Comparison of ENCODE assay signal across 20 cellular contexts in genomic region chr5:173736374-173736773, GRCh38.
DNase-seq lines count a peak whose midpoint lies in the region; ATAC-seq and TF ChIP-seq lines count a peak whose summit lies in the region.
"Had no signal": no experiment of that assay in that cellular context is flagged by ENCODE, and none has a peak within 500 bp of the region (broad histone marks: within the 10 kb centered on the region; RNA-seq: fewer than 3 reads in every experiment).

No MANE protein-coding gene starts in this region.

- H3K4me3 ChIP-seq in SK-N-SH (ENCODE audit: low read depth in 2 of 2, low read length in 1 of 2) (no peak overlapping the region), right lobe of liver (no peak overlapping the region)
- H3K4me3 ChIP-seq: heart right ventricle, skin epidermis, thoracic aorta had no signal

- H2AFZ ChIP-seq in SK-N-SH (ENCODE audit: low read depth), result no peak overlapping the region

- H3K27ac Mint-ChIP-seq in WTC11, result peak overlapping the region; percentile 28; the same call in 1 of the 2 replicates
- H3K27ac Mint-ChIP-seq: activated CD4-positive, alpha-beta T cell treated with anti-CD3 and anti-CD28 coated beads for 36 hours had no signal

- DNase-seq in SK-N-SH (no peak), WTC11 (ENCODE audit: low spot score) (no peak), right lobe of liver (no peak), SKM-1 treated with dmso at 0.1 percent for 144 hours (lab: John Stamatoyannopoulos, UW; ENCODE audit: unreplicated experiment) (no peak), NCI-H748 treated with DMSO at 0.1 percent for 48 hours (lab: John Stamatoyannopoulos, UW) (no peak)
- DNase-seq: activated CD4-positive, alpha-beta T cell treated with anti-CD3 and anti-CD28 coated beads for 36 hours; activated naive CD4-positive, alpha-beta T cell treated with anti-CD3 and anti-CD28 coated beads, Interleukin-2, amount 50 U/mL, for 16 hours; activated T-cell treated with anti-CD3 and anti-CD28 coated beads, Interleukin-2, amount 50 U/mL, for 4 hours; aorta; central memory CD4-positive, alpha-beta T cell; heart right ventricle; NCI-H1436; NCI-H524 treated with DMSO at 0.1 percent for 48 hours; stimulated activated naive CD4-positive, alpha-beta T cell treated with Interleukin-2 at 50 U/mL for 16 hours had no signal

- no peak overlapping the region for H3K4me3 Mint-ChIP-seq in WTC11
- H3K4me3 Mint-ChIP-seq: activated CD4-positive, alpha-beta T cell treated with anti-CD3 and anti-CD28 coated beads for 36 hours; activated T-cell treated with anti-CD3 and anti-CD28 coated beads, Interleukin-2, amount 50 U/mL, for 4 hours had no signal

- H3K4me1 ChIP-seq in SK-N-SH (ENCODE audit: control insufficient read depth in 1 of 2, insufficient read depth in 2 of 2, low read depth in 1 of 2, low read length in 1 of 2) (peaks cover 0 to 19% of the 10 kb centered on the region in 2 experiments; a peak in 1 of 4 replicates), right lobe of liver (no peaks in the 10 kb centered on the region)
- H3K4me1 ChIP-seq: heart right ventricle had no signal

- TF ChIP-seq EP300 in SK-N-SH (IDR thresholded peaks at IDR 0.05; ENCODE audit: borderline replicate concordance in 1 of 2, low read depth in 1 of 2, low read length in 1 of 2), result no peak

- TF ChIP-seq RAD21 in SK-N-SH (IDR thresholded peaks at IDR 0.05; ENCODE audit: low read length), result no peak

- 59% methylated on average over 4 of the region's 4 CpGs for WGBS in SK-N-SH (ENCODE audit: low lambda C conversion rate)
- WGBS in right lobe of liver (ENCODE audit: insufficient coverage, low coverage, low lambda C conversion rate, missing lambda C conversion rate), result 24% methylated on average over 4 of the region's 4 CpGs

- no peaks in the 10 kb centered on the region for H3K79me2 ChIP-seq in SK-N-SH (ENCODE audit: insufficient read depth)

- H3K27me3 ChIP-seq in SK-N-SH (ENCODE audit: insufficient read depth) (no peaks in the 10 kb centered on the region), right lobe of liver (no peaks in the 10 kb centered on the region)
- H3K27me3 ChIP-seq: heart right ventricle had no signal

- no peak for TF ChIP-seq POLR2A in right lobe of liver (IDR thresholded peaks at IDR 0.05)

- H3F3A ChIP-seq in SK-N-SH (replicated peaks; ENCODE audit: insufficient read depth), result no peaks in the 10 kb centered on the region

- no peak overlapping the region for H3K9ac ChIP-seq in SK-N-SH

- H3K36me3 Mint-ChIP-seq in WTC11, result 0 out of 2 replicates have a peak, but pooled peaks cover 4% of the 10 kb centered on the region

- H3K36me3 ChIP-seq in SK-N-SH (replicated peaks in 1 of 2; ENCODE audit: control insufficient read depth in 1 of 2, insufficient read depth in 2 of 2, low read length in 1 of 2) (no peaks in the 10 kb centered on the region), right lobe of liver (no peaks in the 10 kb centered on the region)
- H3K36me3 ChIP-seq: heart right ventricle, thoracic aorta had no signal

- no peaks in the 10 kb centered on the region for H3K9me3 Mint-ChIP-seq in WTC11
- H3K9me3 Mint-ChIP-seq: activated T-cell treated with anti-CD3 and anti-CD28 coated beads, Interleukin-2, amount 50 U/mL, for 4 hours had no signal

- TF ChIP-seq CTCF in SK-N-SH (IDR thresholded peaks at IDR 0.05) (no peak), WTC11 (IDR thresholded peaks at IDR 0.05) (no peak), right lobe of liver (IDR thresholded peaks at IDR 0.05) (no peak)

- no peak for ATAC-seq in SK-N-SH treated with all-trans-retinoic acid at 6 μM for 48 hours
- ATAC-seq in WTC11, result no peak
- ATAC-seq in right lobe of liver, result peak; percentile 26 to 81 (median 62)
- no peak for ATAC-seq in GM19328 (IDR thresholded peaks at IDR 0.05; ENCODE audit: unreplicated experiment)
- no peak for ATAC-seq in esophagus mucosa
- ATAC-seq: activated CD4-positive, alpha-beta T cell treated with anti-CD3 and anti-CD28 coated beads for 36 hours; activated T-cell treated with anti-CD3 and anti-CD28 coated beads, Interleukin-2, amount 50 U/mL, for 4 hours; heart right ventricle had no signal

- H3K27ac ChIP-seq in SK-N-SH (ENCODE audit: low read depth in 2 of 2, low read length in 1 of 2), result no peak overlapping the region
- no peak overlapping the region for H3K27ac ChIP-seq in right lobe of liver
- H3K27ac ChIP-seq: 22Rv1, heart right ventricle, skin epidermis, thoracic aorta had no signal

- peaks cover 9% of the 10 kb centered on the region for H3K4me1 Mint-ChIP-seq in WTC11

- H3K27me3 Mint-ChIP-seq in WTC11 (ENCODE audit: low read depth), result no peaks in the 10 kb centered on the region; the same call in 1 of the 2 replicates

- H4K20me1 ChIP-seq in SK-N-SH (ENCODE audit: insufficient read depth), result no peaks in the 10 kb centered on the region

- POLR2A ChIA-PET in SK-N-SH (lab: Yijun Ruan, JAX) (interaction anchor here (1.8 kb wide), 1 partner anchor 152 kb away, joined by 5 read pairs; the partner anchor contains the start of gene CPEB4), WTC11 (lab: Charles Lee) (no interaction called here)

- H3K4me2 ChIP-seq in SK-N-SH, result no peak overlapping the region

- intact Hi-C loops in right lobe of liver (cut with DNase I), result no loop called here

- H3K9me3 ChIP-seq in SK-N-SH, result no peaks in the 10 kb centered on the region
- H3K9me3 ChIP-seq in right lobe of liver, result no peaks in the 10 kb centered on the region
- H3K9me3 ChIP-seq: heart right ventricle, thoracic aorta had no signal

- H3K9me2 ChIP-seq in SK-N-SH, result no peaks in the 10 kb centered on the region

- CTCF ChIA-PET in SK-N-SH (lab: Yijun Ruan, JAX), result no interaction called here
- CTCF ChIA-PET in WTC11 (lab: Charles Lee), result interaction anchor here (0.7 kb wide), 1 partner anchor 106 kb away, joined by 3 read pairs; no protein-coding TSS in a partner anchor

TF ChIP-seq in SK-N-SH, 30 proteins besides CTCF, POLR2A, EP300 and RAD21:
- no peak for TF ChIP-seq MXI1 (IDR thresholded peaks at IDR 0.05; ENCODE audit: low read depth, low read length)
- TF ChIP-seq GATA2 (CRISPR knock-in tag; IDR thresholded peaks at IDR 0.05), result no peak
- TF ChIP-seq, protein P1, sequence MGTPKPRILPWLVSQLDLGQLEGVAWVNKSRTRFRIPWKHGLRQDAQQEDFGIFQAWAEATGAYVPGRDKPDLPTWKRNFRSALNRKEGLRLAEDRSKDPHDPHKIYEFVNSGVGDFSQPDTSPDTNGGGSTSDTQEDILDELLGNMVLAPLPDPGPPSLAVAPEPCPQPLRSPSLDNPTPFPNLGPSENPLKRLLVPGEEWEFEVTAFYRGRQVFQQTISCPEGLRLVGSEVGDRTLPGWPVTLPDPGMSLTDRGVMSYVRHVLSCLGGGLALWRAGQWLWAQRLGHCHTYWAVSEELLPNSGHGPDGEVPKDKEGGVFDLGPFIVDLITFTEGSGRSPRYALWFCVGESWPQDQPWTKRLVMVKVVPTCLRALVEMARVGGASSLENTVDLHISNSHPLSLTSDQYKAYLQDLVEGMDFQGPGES (IDR thresholded peaks at IDR 0.05; ENCODE audit: low read depth, low read length), result no peak
- TF ChIP-seq GABPA (IDR thresholded peaks at IDR 0.05; ENCODE audit: low read depth), result no peak
- TF ChIP-seq TAF1 (IDR thresholded peaks at IDR 0.05; ENCODE audit: borderline replicate concordance, low read depth, low read length), result no peak
- TF ChIP-seq RFX5 (IDR thresholded peaks at IDR 0.05; ENCODE audit: low read length), result no peak

TF ChIP-seq in WTC11, 78 proteins besides CTCF, POLR2A, EP300 and RAD21 (continues in another document):
- TF ChIP-seq PRRX2 (CRISPR knock-in tag; IDR thresholded peaks at IDR 0.05) (no peak), STAT6 (CRISPR knock-in tag; conservative IDR thresholded peaks at IDR 0.05; ENCODE audit: low read depth) (no peak), GABPB1 (CRISPR knock-in tag; IDR thresholded peaks at IDR 0.05) (peak; percentile 46; the same call in 1 of the 2 replicates)

Comparison
In these comparisons a context has a peak if more than half of its experiments do, and no peak if none do; other contexts are left out.
1. ATAC-seq: peak in right lobe of liver (4 of 4); none in SK-N-SH treated with all-trans-retinoic acid at 6 μM for 48 hours (single experiment), WTC11 (single experiment), GM19328 (single experiment) and esophagus mucosa (single experiment).